9 cellular contexts compared by ENCODE assay signal in genomic region chrX:1205681-1206611, GRCh38. TPM values are rescaled to one million over a fixed set of nuclear protein-coding genes. Genes with fewer than 3 reads are reported as not detected.
A peak's percentile ranks its signal among the peaks of the same experiment; 100 is the strongest.
DNase-seq lines count a peak whose midpoint lies in the region; ATAC-seq, FAIRE-seq and TF ChIP-seq lines count a peak whose summit lies in the region.
"Had no signal": no experiment of that assay in that cellular context is flagged by ENCODE, and none has a peak within 500 bp of the region (broad histone marks: within the 10 kb centered on the region; RNA-seq: fewer than 3 reads in every experiment).

No MANE protein-coding gene starts in this region.

- H3K36me3 Mint-ChIP-seq in activated CD4-positive, alpha-beta memory T cell treated with anti-CD3 and anti-CD28 coated beads, Interleukin-2, amount 10 ng/mL, durations not matched to agents 7 days and 5 days (ENCODE audit: low read depth), result peaks cover 10% of the 10 kb centered on the region

- CTCF ChIA-PET in A549 (lab: Yijun Ruan, JAX), result no interaction called here
- CTCF ChIA-PET in activated CD4-positive, alpha-beta memory T cell treated with anti-CD3 and anti-CD28 coated beads, Interleukin-2, amount 10 ng/mL, durations not matched to agents 7 days and 5 days (lab: Charles Lee), result no interaction called here

- H3K27me3 ChIP-seq in esophagus squamous epithelium (peaks cover 0 to 3% (median 0%) of the 10 kb centered on the region in 4 donors), mucosa of stomach (ENCODE audit: control insufficient read depth, insufficient read depth, low read length) (no peaks in the 10 kb centered on the region), aorta (ENCODE audit: control insufficient read depth in 1 of 2, insufficient read depth in 2 of 2, low read length in 1 of 2) (no peaks in the 10 kb centered on the region)

- H3K4me3 ChIP-seq in A549, result peak overlapping the region; percentile 39
- H3K4me3 ChIP-seq in HFF-Myc (replicated peaks; ENCODE audit: low read depth, low read length), result peak overlapping the region; percentile 38
- H3K4me3 ChIP-seq in esophagus squamous epithelium, result peak overlapping the region; percentile 19 to 66 (median 38)
- H3K4me3 ChIP-seq in mucosa of stomach (ENCODE audit: low read length), result peak overlapping the region; percentile 1
- peak overlapping the region; percentile 20 to 65 for H3K4me3 ChIP-seq in aorta (ENCODE audit: low read length in 2 of 2)

- H3K9me3 ChIP-seq in A549, result no peaks in the 10 kb centered on the region
- no peaks in the 10 kb centered on the region for H3K9me3 ChIP-seq in esophagus squamous epithelium
- no peaks in the 10 kb centered on the region for H3K9me3 ChIP-seq in mucosa of stomach (ENCODE audit: control insufficient read depth, low read length)
- H3K9me3 ChIP-seq in aorta (ENCODE audit: control insufficient read depth, low read length), result no peaks in the 10 kb centered on the region

- TF ChIP-seq EP300 in A549 (IDR thresholded peaks at IDR 0.05), result no peak

- H3K27me3 Mint-ChIP-seq in activated CD4-positive, alpha-beta memory T cell treated with anti-CD3 and anti-CD28 coated beads, Interleukin-2, amount 10 ng/mL, durations not matched to agents 7 days and 5 days, result peaks cover 10% of the 10 kb centered on the region

- peaks cover 19% of the 10 kb centered on the region for H3K4me1 ChIP-seq in A549
- peaks cover 0 to 39% (median 7%) of the 10 kb centered on the region in 3 donors for H3K4me1 ChIP-seq in esophagus squamous epithelium
- no peaks in the 10 kb centered on the region for H3K4me1 ChIP-seq in mucosa of stomach (ENCODE audit: control insufficient read depth, insufficient read depth, low read length)
- H3K4me1 ChIP-seq in aorta (ENCODE audit: control insufficient read depth in 1 of 2, insufficient read depth in 2 of 2, low read length in 2 of 2), result no peaks in the 10 kb centered on the region

- H3K9ac ChIP-seq in mucosa of stomach (ENCODE audit: low read length), result no peak overlapping the region

- TF ChIP-seq RAD21 in A549 (conservative IDR thresholded peaks at IDR 0.05 in 1 of 2, IDR thresholded peaks at IDR 0.05 in 1 of 2), result peak in 1 of 2 experiments; percentile 10; a peak in 1 of 5 replicates

- TF ChIP-seq POLR2A in A549 (IDR thresholded peaks at IDR 0.05; ENCODE audit: low read length) (no peak), esophagus squamous epithelium (IDR thresholded peaks at IDR 0.05) (no peak)

- H3K4me2 ChIP-seq in A549, result peak overlapping the region; percentile 76

- ATAC-seq in A549 (peak; percentile 80 to 82), aorta (ENCODE audit: low FRiP score) (peak; percentile 85), GM19452 (IDR thresholded peaks at IDR 0.05; ENCODE audit: unreplicated experiment) (no peak), HG02642 (IDR thresholded peaks at IDR 0.05; ENCODE audit: poor library complexity, unreplicated experiment) (no peak)

- WGBS in A549 (ENCODE audit: missing lambda C conversion rate), result 1% methylated on average over 33 of the region's 33 CpGs
- WGBS in esophagus squamous epithelium, 2 donors, result 1 to 2% methylated on average over 33 of the region's 33 CpGs
- 1 to 2% methylated on average over 33 of the region's 33 CpGs for WGBS in aorta, 2 donors

- POLR2A ChIA-PET in A549 (lab: Yijun Ruan, JAX), result no interaction called here
- POLR2A ChIA-PET in activated CD4-positive, alpha-beta memory T cell treated with anti-CD3 and anti-CD28 coated beads, Interleukin-2, amount 10 ng/mL, durations not matched to agents 7 days and 5 days (lab: Charles Lee), result no interaction called here

- peaks cover 6% of the 10 kb centered on the region for H3K9me3 Mint-ChIP-seq in activated CD4-positive, alpha-beta memory T cell treated with anti-CD3 and anti-CD28 coated beads, Interleukin-2, amount 10 ng/mL, durations not matched to agents 7 days and 5 days

- H3K36me3 ChIP-seq in esophagus squamous epithelium (no peaks in the 10 kb centered on the region), mucosa of stomach (ENCODE audit: control insufficient read depth, insufficient read depth, low read length) (no peaks in the 10 kb centered on the region), aorta (ENCODE audit: control insufficient read depth in 1 of 2, insufficient read depth in 2 of 2, low read length in 1 of 2) (no peaks in the 10 kb centered on the region)

- FAIRE-seq in A549 (lab: Jason Lieb, UNC), result peak; percentile 100

- peaks cover 42% of the 10 kb centered on the region for H3K4me1 Mint-ChIP-seq in activated CD4-positive, alpha-beta memory T cell treated with anti-CD3 and anti-CD28 coated beads, Interleukin-2, amount 10 ng/mL, durations not matched to agents 7 days and 5 days

- intact Hi-C loops in esophagus squamous epithelium (cut with DNase I), result no loop called here
- intact Hi-C loops in aorta (cut with DNase I), result no loop called here

- peak overlapping the region; percentile 70 for H3K4me3 Mint-ChIP-seq in activated CD4-positive, alpha-beta memory T cell treated with anti-CD3 and anti-CD28 coated beads, Interleukin-2, amount 10 ng/mL, durations not matched to agents 7 days and 5 days

- TF ChIP-seq CTCF in A549 (IDR thresholded peaks at IDR 0.05) (no peak), HFF-Myc (IDR thresholded peaks at IDR 0.05; ENCODE audit: low read depth, low read length, missing control alignments) (no peak), esophagus squamous epithelium (IDR thresholded peaks at IDR 0.05) (no peak)

- H3K27ac Mint-ChIP-seq in activated CD4-positive, alpha-beta memory T cell treated with anti-CD3 and anti-CD28 coated beads, Interleukin-2, amount 10 ng/mL, durations not matched to agents 7 days and 5 days, result peak overlapping the region; percentile 52

- DNase-seq in A549 (ENCODE audit: low read depth in 1 of 2, low spot score in 1 of 2) (peak; percentile 65 to 99), HFF-Myc (ENCODE audit: extremely low read depth, low read depth) (peak; percentile 65), esophagus squamous epithelium (lab: John Stamatoyannopoulos, UW) (no peak), aorta (peak in 1 of 2 donors; percentile 15)
- DNase-seq in activated CD4-positive, alpha-beta memory T cell treated with anti-CD3 and anti-CD28 coated beads, Interleukin-2, amount 10 ng/mL, durations not matched to agents 7 days and 5 days, result peak; percentile 49
- DNase-seq: DND-41 had no signal

- H3K27ac ChIP-seq in A549, result peak overlapping the region; percentile 46 to 70; a peak in 5 of 6 replicates
- peak overlapping the region in 1 of 4 donors; percentile 11 for H3K27ac ChIP-seq in esophagus squamous epithelium
- no peak overlapping the region for H3K27ac ChIP-seq in aorta (ENCODE audit: low read depth in 1 of 2, low read length in 2 of 2)

TF ChIP-seq in A549, 52 proteins besides CTCF, POLR2A, EP300 and RAD21 (continues in another document):
- TF ChIP-seq MAFK (IDR thresholded peaks at IDR 0.05; ENCODE audit: partially characterized antibody) (peak; percentile 64), NPAS2 (CRISPR knock-in tag; IDR thresholded peaks at IDR 0.05; ENCODE audit: borderline replicate concordance) (no peak), NR3C1 (IDR thresholded peaks at IDR 0.05) (no peak), RFX5 (IDR thresholded peaks at IDR 0.05) (peak; percentile 45; the same call in 1 of the 2 replicates), JUN (IDR thresholded peaks at IDR 0.05) (peak in 1 of 2 experiments; percentile 23; a peak in 1 of 5 replicates), RNF2 (IDR thresholded peaks at IDR 0.05; ENCODE audit: borderline replicate concordance, low read depth) (no peak), ATOH8 (CRISPR knock-in tag; IDR thresholded peaks at IDR 0.05; ENCODE audit: low read depth) (no peak), PBX3 (IDR thresholded peaks at IDR 0.05) (0 out of 2 replicates have a peak, but pooled peaks have one; percentile 72), HOXB5 (CRISPR knock-in tag; IDR thresholded peaks at IDR 0.05) (no peak), KDM1A (IDR thresholded peaks at IDR 0.05; ENCODE audit: low read depth) (peak; percentile 78; the same call in 1 of the 2 replicates), CHD2 (IDR thresholded peaks at IDR 0.05; ENCODE audit: low read length, partially characterized antibody) (peak; percentile 42), NFE2L2 (conservative IDR thresholded peaks at IDR 0.05; ENCODE audit: low read length) (0 out of 2 replicates have a peak, but pooled peaks have one; percentile 6), MAX (IDR thresholded peaks at IDR 0.05) (peak; percentile 75), RARB (CRISPR knock-in tag; IDR thresholded peaks at IDR 0.05) (no peak), GATA3 (IDR thresholded peaks at IDR 0.05; ENCODE audit: borderline replicate concordance) (no peak; the same call in 1 of the 2 replicates), BHLHE40 (IDR thresholded peaks at IDR 0.05; ENCODE audit: low read depth, low read length) (no peak)

RNA-seq across cellular contexts. Expression of gene CRLF2, which starts 6.5 kb away (rescaled TPM):
- polyA plus RNA-seq in A549 (2011; rRNA removed), result 0.37 and 0.57 TPM in 2 replicates
- 0.20 and 0.22 TPM in 2 replicates for polyA plus RNA-seq in A549 (2012; cell fraction: cytosol; rRNA removed)
- polyA plus RNA-seq in A549 (2012; cell fraction: nucleus; rRNA removed), result 0.42 and 0.47 TPM in 2 replicates
- 0.07 to 0.25 TPM (median 0.08 TPM) in 3 replicates for polyA plus RNA-seq in A549 (2017; fragmentation: RNase III; extraction: RNeasy Plus Mini Kit Qiagen cat#74134 plus additional on column Dnase treatment)
- polyA minus RNA-seq in A549 (2011; rRNA and poly(A)+ RNA removed), result 0.44 and 1.2 TPM in 2 replicates
- 1 to 10 TPM; 5.9 to 6.8 TPM for total RNA-seq in activated CD4-positive, alpha-beta memory T cell treated with anti-CD3 and anti-CD28 coated beads, Interleukin-2, amount 10 ng/mL, durations not matched to agents 7 days and 5 days
- under 1 TPM in 1 of 4 donors, not detected in 3; 0.95 TPM for total RNA-seq in esophagus squamous epithelium
- under 1 TPM; 0.23 to 0.42 TPM for total RNA-seq in aorta
- not detected for polyA plus RNA-seq in aorta

Comparison
In these comparisons a context has a peak if more than half of its experiments do, and no peak if none do; other contexts are left out.
1. ATAC-seq: peak in A549 (2 of 2) and aorta (single experiment); none in GM19452 (single experiment) and HG02642 (single experiment).
2. H3K27ac ChIP-seq: peak in A549 (2 of 2); none in aorta (0 of 2).
3. Peak in every context shown above with its lines, with median percentiles within 50 percentile points of each other: H3K4me3 ChIP-seq.